Comparison of ENCODE assay signal across 1 cellular context in genomic region chr7:130207642-130208041, GRCh38.
TF ChIP-seq lines count a peak whose summit lies in the region.

A gene with protein sequence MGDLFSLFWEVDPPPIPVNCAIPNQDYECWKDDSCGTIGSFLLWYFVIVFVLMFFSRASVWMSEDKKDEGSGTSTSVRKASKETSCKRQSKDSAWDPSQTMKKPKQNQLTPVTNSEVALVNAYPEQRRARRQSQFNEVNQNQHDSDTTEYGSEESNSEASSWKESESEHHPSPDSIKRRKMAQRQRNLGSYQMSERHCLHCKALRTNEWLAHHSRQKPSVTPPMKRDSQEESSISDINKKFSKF (plus strand): TSS chr7:130207860. CDS start chr7:130207911, 51 bp downstream.

TF ChIP-seq in K562, 482 proteins besides CTCF, POLR2A, EP300 and RAD21 (continued from another document and continues in another):
- TF ChIP-seq NR2C1 (IDR thresholded peaks at IDR 0.05) (peak; percentile 27; the same call in 1 of the 2 replicates), NR2C1 (tag; IDR thresholded peaks at IDR 0.05) (no peak), DPF2 (IDR thresholded peaks at IDR 0.05) (peak; percentile 65), POLR3A (IDR thresholded peaks at IDR 0.05; ENCODE audit: borderline replicate concordance, extremely low read depth, insufficient read depth, insufficient read length) (no peak), TSC22D4 (tag; IDR thresholded peaks at IDR 0.05) (no peak), IRF1 (CRISPR knock-in tag; IDR thresholded peaks at IDR 0.05; ENCODE audit: borderline replicate concordance) (no peak), DACH1 (IDR thresholded peaks at IDR 0.05; ENCODE audit: partially characterized antibody) (no peak), ZNF778 (CRISPR knock-in tag; IDR thresholded peaks at IDR 0.05) (no peak), ZNF282 (CRISPR knock-in tag; IDR thresholded peaks at IDR 0.05) (no peak), DNMT1 (IDR thresholded peaks at IDR 0.05) (no peak), IRF2 (CRISPR knock-in tag; IDR thresholded peaks at IDR 0.05) (no peak), HOXB6 (CRISPR knock-in tag; IDR thresholded peaks at IDR 0.05; ENCODE audit: borderline replicate concordance) (no peak), FOXM1 (IDR thresholded peaks at IDR 0.05; ENCODE audit: low read depth) (no peak), FOXM1 (CRISPR knock-in tag; IDR thresholded peaks at IDR 0.05; ENCODE audit: low read depth) (no peak), NFATC3 (IDR thresholded peaks at IDR 0.05) (no peak), NR1H2 (CRISPR knock-in tag; IDR thresholded peaks at IDR 0.05) (no peak), TEAD4 (IDR thresholded peaks at IDR 0.05; ENCODE audit: low read length) (0 out of 2 replicates have a peak, but pooled peaks have one; percentile 26), TEAD4 (CRISPR knock-in tag; IDR thresholded peaks at IDR 0.05; ENCODE audit: borderline replicate concordance) (no peak), HCFC1 (IDR thresholded peaks at IDR 0.05; ENCODE audit: low read depth, low read length) (no peak), MXD1 (CRISPR knock-in tag; IDR thresholded peaks at IDR 0.05; ENCODE audit: borderline replicate concordance, poor library complexity, severe bottlenecking) (no peak), SMARCE1 (IDR thresholded peaks at IDR 0.05) (peak; percentile 50; the same call in 1 of the 2 replicates), ZNF76 (CRISPR knock-in tag; IDR thresholded peaks at IDR 0.05; ENCODE audit: borderline replicate concordance) (no peak), EHMT2 (IDR thresholded peaks at IDR 0.05) (no peak), ZNF354B (CRISPR knock-in tag; IDR thresholded peaks at IDR 0.05) (no peak), POLR2B (IDR thresholded peaks at IDR 0.05; ENCODE audit: low read depth, partially characterized antibody) (no peak), E2F4 (CRISPR knock-in tag; IDR thresholded peaks at IDR 0.05; ENCODE audit: low read depth) (no peak), RFX7 (CRISPR knock-in tag; IDR thresholded peaks at IDR 0.05) (no peak), C11orf30 (IDR thresholded peaks at IDR 0.05; ENCODE audit: low read depth) (no peak), KDM4B (IDR thresholded peaks at IDR 0.05; ENCODE audit: borderline replicate concordance in 2 of 2, low read depth in 1 of 2) (no peak), ARNT (IDR thresholded peaks at IDR 0.05) (0 out of 4 replicates have a peak, but pooled peaks of 1 of the 2 experiments have one; percentile 44), ZNF316 (IDR thresholded peaks at IDR 0.05) (no peak), U2AF1 (optimal IDR thresholded peaks at IDR 0.05; ENCODE audit: low read depth, low read length) (no peak), MXI1 (IDR thresholded peaks at IDR 0.05; ENCODE audit: low read depth, low read length) (no peak), IFI16 (CRISPR knock-in tag; IDR thresholded peaks at IDR 0.05) (no peak), THAP12 (CRISPR knock-in tag; IDR thresholded peaks at IDR 0.05) (no peak), ARID2 (IDR thresholded peaks at IDR 0.05) (no peak), ZKSCAN1 (IDR thresholded peaks at IDR 0.05; ENCODE audit: low read depth, low read length) (no peak), ZNF57 (CRISPR knock-in tag; IDR thresholded peaks at IDR 0.05) (no peak), SMAD4 (CRISPR knock-in tag; conservative IDR thresholded peaks at IDR 0.05) (no peak), TOE1 (IDR thresholded peaks at IDR 0.05; ENCODE audit: borderline replicate concordance) (no peak), TOE1 (CRISPR knock-in tag; IDR thresholded peaks at IDR 0.05; ENCODE audit: borderline replicate concordance, low read depth) (no peak), NFIC (IDR thresholded peaks at IDR 0.05) (0 out of 2 replicates have a peak, but pooled peaks have one; percentile 12), SP1 (CRISPR knock-in tag; IDR thresholded peaks at IDR 0.05) (no peak), GABPB2 (CRISPR knock-in tag; conservative IDR thresholded peaks at IDR 0.05) (no peak), TRIM24 (IDR thresholded peaks at IDR 0.05) (peak in 1 of 2 experiments; percentile 43; a peak in 1 of 4 replicates), SREBF1 (IDR thresholded peaks at IDR 0.05; ENCODE audit: borderline replicate concordance, low read depth, low read length) (no peak), LARP7 (IDR thresholded peaks at IDR 0.05) (no peak), HNRNPLL (IDR thresholded peaks at IDR 0.05; ENCODE audit: low read depth, low read length, poor library complexity, severe bottlenecking) (no peak)
- TF ChIP-seq, protein P1, sequence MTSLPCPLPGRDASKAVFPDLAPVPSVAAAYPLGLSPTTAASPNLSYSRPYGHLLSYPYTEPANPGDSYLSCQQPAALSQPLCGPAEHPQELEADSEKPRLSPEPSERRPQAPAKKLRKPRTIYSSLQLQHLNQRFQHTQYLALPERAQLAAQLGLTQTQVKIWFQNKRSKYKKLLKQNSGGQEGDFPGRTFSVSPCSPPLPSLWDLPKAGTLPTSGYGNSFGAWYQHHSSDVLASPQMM (CRISPR knock-in tag; IDR thresholded peaks at IDR 0.05) = no peak
- TF ChIP-seq, protein P2, sequence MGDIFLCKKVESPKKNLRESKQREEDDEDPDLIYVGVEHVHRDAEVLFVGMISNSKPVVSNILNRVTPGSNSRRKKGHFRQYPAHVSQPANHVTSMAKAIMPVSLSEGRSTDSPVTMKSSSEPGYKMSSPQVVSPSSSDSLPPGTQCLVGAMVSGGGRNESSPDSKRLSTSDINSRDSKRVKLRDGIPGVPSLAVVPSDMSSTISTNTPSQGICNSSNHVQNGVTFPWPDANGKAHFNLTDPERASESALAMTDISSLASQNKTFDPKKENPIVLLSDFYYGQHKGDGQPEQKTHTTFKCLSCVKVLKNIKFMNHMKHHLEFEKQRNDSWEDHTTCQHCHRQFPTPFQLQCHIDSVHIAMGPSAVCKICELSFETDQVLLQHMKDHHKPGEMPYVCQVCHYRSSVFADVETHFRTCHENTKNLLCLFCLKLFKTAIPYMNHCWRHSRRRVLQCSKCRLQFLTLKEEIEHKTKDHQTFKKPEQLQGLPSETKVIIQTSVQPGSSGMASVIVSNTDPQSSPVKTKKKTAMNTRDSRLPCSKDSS (IDR thresholded peaks at IDR 0.05; ENCODE audit: low read depth, partially characterized antibody) = no peak
- TF ChIP-seq, protein P3, sequence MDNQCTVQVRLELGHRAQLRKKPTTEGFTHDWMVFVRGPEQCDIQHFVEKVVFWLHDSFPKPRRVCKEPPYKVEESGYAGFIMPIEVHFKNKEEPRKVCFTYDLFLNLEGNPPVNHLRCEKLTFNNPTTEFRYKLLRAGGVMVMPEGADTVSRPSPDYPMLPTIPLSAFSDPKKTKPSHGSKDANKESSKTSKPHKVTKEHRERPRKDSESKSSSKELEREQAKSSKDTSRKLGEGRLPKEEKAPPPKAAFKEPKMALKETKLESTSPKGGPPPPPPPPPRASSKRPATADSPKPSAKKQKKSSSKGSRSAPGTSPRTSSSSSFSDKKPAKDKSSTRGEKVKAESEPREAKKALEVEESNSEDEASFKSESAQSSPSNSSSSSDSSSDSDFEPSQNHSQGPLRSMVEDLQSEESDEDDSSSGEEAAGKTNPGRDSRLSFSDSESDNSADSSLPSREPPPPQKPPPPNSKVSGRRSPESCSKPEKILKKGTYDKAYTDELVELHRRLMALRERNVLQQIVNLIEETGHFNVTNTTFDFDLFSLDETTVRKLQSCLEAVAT (IDR thresholded peaks at IDR 0.05) = no peak
- TF ChIP-seq, protein P4, sequence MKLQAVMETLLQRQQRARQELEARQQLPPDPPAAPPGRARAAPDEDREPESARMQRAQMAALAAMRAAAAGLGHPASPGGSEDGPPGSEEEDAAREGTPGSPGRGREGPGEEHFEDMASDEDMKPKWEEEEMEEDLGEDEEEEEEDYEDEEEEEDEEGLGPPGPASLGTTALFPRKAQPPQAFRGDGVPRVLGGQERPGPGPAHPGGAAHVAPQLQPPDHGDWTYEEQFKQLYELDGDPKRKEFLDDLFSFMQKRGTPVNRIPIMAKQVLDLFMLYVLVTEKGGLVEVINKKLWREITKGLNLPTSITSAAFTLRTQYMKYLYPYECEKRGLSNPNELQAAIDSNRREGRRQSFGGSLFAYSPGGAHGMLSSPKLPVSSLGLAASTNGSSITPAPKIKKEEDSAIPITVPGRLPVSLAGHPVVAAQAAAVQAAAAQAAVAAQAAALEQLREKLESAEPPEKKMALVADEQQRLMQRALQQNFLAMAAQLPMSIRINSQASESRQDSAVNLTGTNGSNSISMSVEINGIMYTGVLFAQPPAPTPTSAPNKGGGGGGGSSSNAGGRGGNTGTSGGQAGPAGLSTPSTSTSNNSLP (IDR thresholded peaks at IDR 0.05; ENCODE audit: borderline replicate concordance, low read depth, low read length) = no peak
- TF ChIP-seq, protein P5, sequence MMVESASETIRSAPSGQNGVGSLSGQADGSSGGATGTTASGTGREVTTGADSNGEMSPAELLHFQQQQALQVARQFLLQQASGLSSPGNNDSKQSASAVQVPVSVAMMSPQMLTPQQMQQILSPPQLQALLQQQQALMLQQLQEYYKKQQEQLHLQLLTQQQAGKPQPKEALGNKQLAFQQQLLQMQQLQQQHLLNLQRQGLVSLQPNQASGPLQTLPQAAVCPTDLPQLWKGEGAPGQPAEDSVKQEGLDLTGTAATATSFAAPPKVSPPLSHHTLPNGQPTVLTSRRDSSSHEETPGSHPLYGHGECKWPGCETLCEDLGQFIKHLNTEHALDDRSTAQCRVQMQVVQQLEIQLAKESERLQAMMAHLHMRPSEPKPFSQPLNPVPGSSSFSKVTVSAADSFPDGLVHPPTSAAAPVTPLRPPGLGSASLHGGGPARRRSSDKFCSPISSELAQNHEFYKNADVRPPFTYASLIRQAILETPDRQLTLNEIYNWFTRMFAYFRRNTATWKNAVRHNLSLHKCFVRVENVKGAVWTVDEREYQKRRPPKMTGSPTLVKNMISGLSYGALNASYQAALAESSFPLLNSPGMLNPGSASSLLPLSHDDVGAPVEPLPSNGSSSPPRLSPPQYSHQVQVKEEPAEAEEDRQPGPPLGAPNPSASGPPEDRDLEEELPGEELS (CRISPR knock-in tag; IDR thresholded peaks at IDR 0.05; ENCODE audit: borderline replicate concordance) = no peak
- TF ChIP-seq, protein P6, sequence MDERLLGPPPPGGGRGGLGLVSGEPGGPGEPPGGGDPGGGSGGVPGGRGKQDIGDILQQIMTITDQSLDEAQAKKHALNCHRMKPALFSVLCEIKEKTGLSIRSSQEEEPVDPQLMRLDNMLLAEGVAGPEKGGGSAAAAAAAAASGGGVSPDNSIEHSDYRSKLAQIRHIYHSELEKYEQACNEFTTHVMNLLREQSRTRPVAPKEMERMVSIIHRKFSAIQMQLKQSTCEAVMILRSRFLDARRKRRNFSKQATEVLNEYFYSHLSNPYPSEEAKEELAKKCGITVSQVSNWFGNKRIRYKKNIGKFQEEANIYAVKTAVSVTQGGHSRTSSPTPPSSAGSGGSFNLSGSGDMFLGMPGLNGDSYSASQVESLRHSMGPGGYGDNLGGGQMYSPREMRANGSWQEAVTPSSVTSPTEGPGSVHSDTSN (CRISPR knock-in tag; IDR thresholded peaks at IDR 0.05; ENCODE audit: low read depth) = no peak
- TF ChIP-seq, protein P6 (tag; conservative IDR thresholded peaks at IDR 0.05; ENCODE audit: low read depth) = peak; percentile 86
- TF ChIP-seq, protein P7, sequence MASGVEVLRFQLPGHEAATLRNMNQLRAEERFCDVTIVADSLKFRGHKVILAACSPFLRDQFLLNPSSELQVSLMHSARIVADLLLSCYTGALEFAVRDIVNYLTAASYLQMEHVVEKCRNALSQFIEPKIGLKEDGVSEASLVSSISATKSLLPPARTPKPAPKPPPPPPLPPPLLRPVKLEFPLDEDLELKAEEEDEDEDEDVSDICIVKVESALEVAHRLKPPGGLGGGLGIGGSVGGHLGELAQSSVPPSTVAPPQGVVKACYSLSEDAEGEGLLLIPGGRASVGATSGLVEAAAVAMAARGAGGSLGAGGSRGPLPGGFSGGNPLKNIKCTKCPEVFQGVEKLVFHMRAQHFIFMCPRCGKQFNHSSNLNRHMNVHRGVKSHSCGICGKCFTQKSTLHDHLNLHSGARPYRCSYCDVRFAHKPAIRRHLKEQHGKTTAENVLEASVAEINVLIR (CRISPR knock-in tag; IDR thresholded peaks at IDR 0.05) = no peak
